ENCODE assay signal across 2 cellular contexts in the genomic region with DNA sequence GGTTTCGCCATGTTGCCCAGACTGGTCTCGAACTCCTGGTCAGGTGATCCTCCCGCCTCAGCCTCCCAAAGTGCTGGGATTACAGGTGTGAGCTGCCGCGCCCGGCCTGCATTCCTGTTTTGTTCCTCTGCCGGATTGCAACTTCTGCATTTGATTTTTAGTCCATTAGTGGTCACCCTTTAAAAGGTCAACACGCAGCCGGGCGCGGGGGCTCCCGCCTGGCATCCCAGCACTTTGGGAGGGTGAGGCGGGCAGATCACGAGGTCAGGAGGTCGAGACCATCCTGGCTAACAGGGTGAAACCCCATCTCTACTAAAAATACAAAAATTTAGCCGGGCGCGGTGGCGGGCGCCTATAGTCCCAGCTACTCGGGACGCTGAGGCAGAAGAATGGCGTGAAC. TPM values are rescaled to one million over a fixed set of nuclear protein-coding genes. Genes with fewer than 3 reads are reported as not detected.
"Had no signal": no experiment of that assay in that cellular context is flagged by ENCODE, and none has a peak within 500 bp of the region (broad histone marks: within the 10 kb centered on the region; RNA-seq: fewer than 3 reads in every experiment).

No MANE protein-coding gene starts in this region.

RNA-seq across cellular contexts. Expression of a gene that starts 33.9 kb away (rescaled TPM):
- total RNA-seq: OCI-LY7 had no signal

RNA-seq across cellular contexts. Expression of a gene that starts 42.4 kb away (rescaled TPM):
- total RNA-seq: OCI-LY7 had no signal

RNA-seq across cellular contexts. Expression of a gene that starts 50.7 kb away (rescaled TPM):
- total RNA-seq: OCI-LY7, SJSA1 had no signal
